ENCODE assay signal across 12 cellular contexts in genomic region chr13:113545455-113545930, GRCh38. TPM values are rescaled to one million over a fixed set of nuclear protein-coding genes. Genes with fewer than 3 reads are reported as not detected.
DNase-seq lines count a peak whose midpoint lies in the region; ATAC-seq, FAIRE-seq and TF ChIP-seq lines count a peak whose summit lies in the region.
"Had no signal": no experiment of that assay in that cellular context is flagged by ENCODE, and none has a peak within 500 bp of the region (broad histone marks: within the 10 kb centered on the region; RNA-seq: fewer than 3 reads in every experiment).

No MANE protein-coding gene starts in this region.

- FAIRE-seq in H54 (lab: Jason Lieb, UNC), result no peak
- FAIRE-seq: bronchial epithelial cell had no signal

- no peak for TF ChIP-seq CTCF in gastrocnemius medialis (IDR thresholded peaks at IDR 0.05 in 4 of 5, conservative IDR thresholded peaks at IDR 0.05 in 1 of 5)

- no peaks in the 10 kb centered on the region for H3K36me3 ChIP-seq in gastrocnemius medialis

- ATAC-seq in gastrocnemius medialis (no peak), HG03175 (IDR thresholded peaks at IDR 0.05; ENCODE audit: unreplicated experiment) (no peak)
- ATAC-seq: activated CD8-positive, alpha-beta T cell treated with anti-CD3 and anti-CD28 coated beads, Interleukin-2, amount 10 ng/mL, durations not matched to agents 7 days and 5 days had no signal

- peak; percentile 24 for DNase-seq in GM04504 (ENCODE audit: low read depth)
- peak; percentile 48 for DNase-seq in astrocyte of the hippocampus (ENCODE audit: low read depth, low spot score)
- DNase-seq in hepatic stellate cell (ENCODE audit: low spot score), result peak; percentile 42
- no peak for DNase-seq in gastrocnemius medialis
- no peak for DNase-seq in D341Med (ENCODE audit: low spot score)
- no peak for DNase-seq in Kasumi-1 (lab: John Stamatoyannopoulos, UW)
- no peak for DNase-seq in H54 (ENCODE audit: insufficient read length, low spot score)
- DNase-seq: activated CD8-positive, alpha-beta T cell treated with anti-CD3 and anti-CD28 coated beads, Interleukin-2, amount 10 ng/mL, durations not matched to agents 7 days and 5 days; GF-D8; OCI-M1 had no signal

- in situ Hi-C loops in gastrocnemius medialis (cut with MboI; ENCODE audit: low sequenced_read_pairs in 4 of 4), result no loop called here

- no peaks in the 10 kb centered on the region for H3K27me3 ChIP-seq in gastrocnemius medialis

- TF ChIP-seq POLR2A in gastrocnemius medialis (IDR thresholded peaks at IDR 0.05) (no peak), H54 (IDR thresholded peaks at IDR 0.05; ENCODE audit: low read depth, low read length) (no peak)

- peak overlapping the region in 1 of 4 donors; percentile 21 for H3K4me3 ChIP-seq in gastrocnemius medialis

- intact Hi-C loops in gastrocnemius medialis (cut with DNase I; ENCODE audit: low total_unique reads), result no loop called here

- H3K27ac ChIP-seq in gastrocnemius medialis, result peak overlapping the region in 3 of 4 donors; percentile 18 to 54 (median 45)

- H3K4me1 ChIP-seq in gastrocnemius medialis, result peaks cover 0 to 13% of the 10 kb centered on the region in 2 donors

- H3K9me3 ChIP-seq in gastrocnemius medialis, result no peaks in the 10 kb centered on the region

RNA-seq across cellular contexts. Expression of gene TFDP1, which starts 39.1 kb away (rescaled TPM):
- total RNA-seq in gastrocnemius medialis, result 10 to 100 TPM; 14.9 to 35.4 (median 29.1) TPM

RNA-seq across cellular contexts. Expression of gene DCUN1D2, which starts 55.0 kb away (rescaled TPM):
- 10 to 100 TPM; 45.1 to 63.6 (median 56.0) TPM for total RNA-seq in gastrocnemius medialis

Comparison
In these comparisons a context has a peak if more than half of its experiments do, and no peak if none do; other contexts are left out.
1. DNase-seq: peak in GM04504 (single experiment), astrocyte of the hippocampus (single experiment) and hepatic stellate cell (single experiment); none in gastrocnemius medialis (0 of 2), D341Med (single experiment), Kasumi-1 (0 of 2) and H54 (single experiment).